Comparison of ENCODE assay signal across 13 cellular contexts in genomic region chr5:143166661-143167420, GRCh38.
DNase-seq lines count a peak whose midpoint lies in the region; ATAC-seq and TF ChIP-seq lines count a peak whose summit lies in the region.
"Had no signal": no experiment of that assay in that cellular context is flagged by ENCODE, and none has a peak within 500 bp of the region (broad histone marks: within the 10 kb centered on the region; RNA-seq: fewer than 3 reads in every experiment).

No MANE protein-coding gene starts in this region.

- DNase-seq in CD8-positive, alpha-beta T cell, result no peak
- no peak for DNase-seq in mammary epithelial cell
- DNase-seq in WERI-Rb-1, result no peak
- no peak for DNase-seq in activated CD8-positive, alpha-beta memory T cell treated with anti-CD3 and anti-CD28 coated beads, Interleukin-2, amount 10 ng/mL, durations not matched to agents 7 days and 5 days
- DNase-seq in HK-2 (ENCODE audit: unreplicated experiment), result no peak
- DNase-seq: DMS 273 treated with DMSO at 0.1 percent for 48 hours, esophagus squamous epithelium, mesendoderm, trophoblast cell had no signal

- no peak overlapping the region for H3K4me3 ChIP-seq in CD8-positive, alpha-beta T cell (ENCODE audit: low read depth, low read length)
- H3K4me3 ChIP-seq in mammary epithelial cell (replicated peaks in 1 of 3; ENCODE audit: insufficient read depth in 1 of 3, low read depth in 2 of 3, low read length in 3 of 3) (no peak overlapping the region), WERI-Rb-1 (ENCODE audit: low read depth, low read length) (no peak overlapping the region)
- H3K4me3 ChIP-seq: esophagus squamous epithelium had no signal

- POLR2A ChIA-PET in CD8-positive, alpha-beta T cell (lab: Charles Lee), result no interaction called here

- ATAC-seq in CD8-positive, alpha-beta T cell, result no peak
- ATAC-seq in GM19452 (IDR thresholded peaks at IDR 0.05; ENCODE audit: unreplicated experiment) (peak; percentile 68), HG03139 (IDR thresholded peaks at IDR 0.05; ENCODE audit: unreplicated experiment) (peak; percentile 61), GM18858 (IDR thresholded peaks at IDR 0.05; ENCODE audit: unreplicated experiment) (no peak)
- no peak for ATAC-seq in activated CD8-positive, alpha-beta memory T cell treated with anti-CD3 and anti-CD28 coated beads, Interleukin-2, amount 10 ng/mL, durations not matched to agents 7 days and 5 days
- ATAC-seq: WTC11 had no signal

- in situ Hi-C loops in mammary epithelial cell (cut with MboI; ENCODE audit: low sequenced_read_pairs in 2 of 2), result no loop called here

- CTCF ChIA-PET in CD8-positive, alpha-beta T cell (lab: Charles Lee), result no interaction called here
- CTCF ChIA-PET in mammary epithelial cell (lab: Charles Lee; ENCODE audit: low non-redundant PET), result interaction anchor here (0.6 kb wide), 1 partner anchor 203 kb away, joined by 6 read pairs; no protein-coding TSS in a partner anchor
- CTCF ChIA-PET in activated CD8-positive, alpha-beta memory T cell treated with anti-CD3 and anti-CD28 coated beads, Interleukin-2, amount 10 ng/mL, durations not matched to agents 7 days and 5 days (lab: Charles Lee), result no interaction called here

- H3K4me1 Mint-ChIP-seq in CD8-positive, alpha-beta T cell (ENCODE audit: low read depth), result no peaks in the 10 kb centered on the region
- H3K4me1 Mint-ChIP-seq in activated CD8-positive, alpha-beta memory T cell treated with anti-CD3 and anti-CD28 coated beads, Interleukin-2, amount 10 ng/mL, durations not matched to agents 7 days and 5 days, result no peaks in the 10 kb centered on the region

- H3K4me1 ChIP-seq in CD8-positive, alpha-beta T cell (ENCODE audit: insufficient read depth, low read length), result no peaks in the 10 kb centered on the region
- H3K4me1 ChIP-seq in mammary epithelial cell (ENCODE audit: insufficient read depth, low read length), result no peaks in the 10 kb centered on the region
- H3K4me1 ChIP-seq: esophagus squamous epithelium had no signal

- intact Hi-C loops in CD8-positive, alpha-beta T cell (cut with DNase I, micrococcal nuclease), result no loop called here
- intact Hi-C loops in mammary epithelial cell (cut with micrococcal nuclease), result no loop called here

- no peak overlapping the region for H3K9ac ChIP-seq in mammary epithelial cell (ENCODE audit: insufficient read depth, low read length)

- no peaks in the 10 kb centered on the region for H3K27me3 ChIP-seq in CD8-positive, alpha-beta T cell (ENCODE audit: insufficient read depth, low read length)
- H3K27me3 ChIP-seq in mammary epithelial cell (ENCODE audit: insufficient read depth, low read length) (no peaks in the 10 kb centered on the region), WERI-Rb-1 (ENCODE audit: insufficient read depth, low read depth, severe bottlenecking) (no peaks in the 10 kb centered on the region)
- H3K27me3 ChIP-seq: esophagus squamous epithelium had no signal

- no peaks in the 10 kb centered on the region for H3K9me3 Mint-ChIP-seq in CD8-positive, alpha-beta T cell
- H3K9me3 Mint-ChIP-seq in activated CD8-positive, alpha-beta memory T cell treated with anti-CD3 and anti-CD28 coated beads, Interleukin-2, amount 10 ng/mL, durations not matched to agents 7 days and 5 days (ENCODE audit: low read depth), result no peaks in the 10 kb centered on the region

- no peaks in the 10 kb centered on the region for H3K9me3 ChIP-seq in CD8-positive, alpha-beta T cell (ENCODE audit: low read length)
- H3K9me3 ChIP-seq in mammary epithelial cell (replicated peaks; ENCODE audit: insufficient read depth, low read length) (no peaks in the 10 kb centered on the region), WERI-Rb-1 (ENCODE audit: severe bottlenecking) (no peaks in the 10 kb centered on the region)
- H3K9me3 ChIP-seq: esophagus squamous epithelium had no signal

- peak overlapping the region; percentile 4 for H3K4me2 ChIP-seq in mammary epithelial cell (ENCODE audit: insufficient read depth, low read depth, low read length)

- no peak overlapping the region for H3K27ac ChIP-seq in CD8-positive, alpha-beta T cell (ENCODE audit: low read depth, low read length)
- H3K27ac ChIP-seq in mammary epithelial cell (ENCODE audit: insufficient read depth, low read depth, low read length) (no peak overlapping the region), WERI-Rb-1 (no peak overlapping the region)
- H3K27ac ChIP-seq: esophagus squamous epithelium had no signal

- TF ChIP-seq CTCF in CD8-positive, alpha-beta T cell (IDR thresholded peaks at IDR 0.05), result no peak
- TF ChIP-seq CTCF in mammary epithelial cell (conservative IDR thresholded peaks at IDR 0.05 in 1 of 2, IDR thresholded peaks at IDR 0.05 in 1 of 2; ENCODE audit: extremely low read depth in 1 of 2, insufficient read depth in 1 of 2, low read depth in 1 of 2, low read length in 2 of 2), result no peak
- no peak for TF ChIP-seq CTCF in WERI-Rb-1 (IDR thresholded peaks at IDR 0.05; ENCODE audit: low read depth, low read length)

- peak overlapping the region; percentile 16 for H3K27ac Mint-ChIP-seq in CD8-positive, alpha-beta T cell
- H3K27ac Mint-ChIP-seq in activated CD8-positive, alpha-beta memory T cell treated with anti-CD3 and anti-CD28 coated beads, Interleukin-2, amount 10 ng/mL, durations not matched to agents 7 days and 5 days, result no peak overlapping the region
- H3K27ac Mint-ChIP-seq: WTC11 had no signal

- peaks cover 46% of the 10 kb centered on the region for H3K36me3 Mint-ChIP-seq in CD8-positive, alpha-beta T cell
- H3K36me3 Mint-ChIP-seq in activated CD8-positive, alpha-beta memory T cell treated with anti-CD3 and anti-CD28 coated beads, Interleukin-2, amount 10 ng/mL, durations not matched to agents 7 days and 5 days, result peaks cover 3% of the 10 kb centered on the region
- H3K36me3 Mint-ChIP-seq: WTC11 had no signal

- no peaks in the 10 kb centered on the region for H3K79me2 ChIP-seq in mammary epithelial cell (ENCODE audit: insufficient read depth, low read length)

- 47% methylated on average over 8 of the region's 8 CpGs for WGBS in mammary epithelial cell (ENCODE audit: low coverage, missing lambda C conversion rate)

- H4K20me1 ChIP-seq in mammary epithelial cell (ENCODE audit: insufficient read depth, low read length), result no peaks in the 10 kb centered on the region

- dilution Hi-C loops in mammary epithelial cell (cut with HindIII; ENCODE audit: low sequenced_read_pairs), result no loop called here

- no peaks in the 10 kb centered on the region for H3K36me3 ChIP-seq in CD8-positive, alpha-beta T cell (ENCODE audit: insufficient read depth, low read length)
- no peaks in the 10 kb centered on the region for H3K36me3 ChIP-seq in mammary epithelial cell (ENCODE audit: insufficient read depth, low read length)
- no peaks in the 10 kb centered on the region for H3K36me3 ChIP-seq in WERI-Rb-1
- H3K36me3 ChIP-seq: esophagus squamous epithelium had no signal

- BruUV-seq in mammary epithelial cell (replicated peaks; lab: Mats Ljungman, UMichigan), result no TSS peak

- H3K4me3 Mint-ChIP-seq in CD8-positive, alpha-beta T cell, result no peak overlapping the region
- H3K4me3 Mint-ChIP-seq in activated CD8-positive, alpha-beta memory T cell treated with anti-CD3 and anti-CD28 coated beads, Interleukin-2, amount 10 ng/mL, durations not matched to agents 7 days and 5 days, result no peak overlapping the region
- H3K4me3 Mint-ChIP-seq: WTC11 had no signal

- H3K27me3 Mint-ChIP-seq in CD8-positive, alpha-beta T cell (ENCODE audit: low read depth), result no peaks in the 10 kb centered on the region
- no peaks in the 10 kb centered on the region for H3K27me3 Mint-ChIP-seq in activated CD8-positive, alpha-beta memory T cell treated with anti-CD3 and anti-CD28 coated beads, Interleukin-2, amount 10 ng/mL, durations not matched to agents 7 days and 5 days

- H2AFZ ChIP-seq in mammary epithelial cell (ENCODE audit: low read depth, low read length), result no peak overlapping the region

Comparison
In these comparisons a context has a peak if more than half of its experiments do, and no peak if none do; other contexts are left out.
1. ATAC-seq: peak in GM19452 (single experiment) and HG03139 (single experiment); none in CD8-positive, alpha-beta T cell (single experiment), GM18858 (single experiment) and activated CD8-positive, alpha-beta memory T cell treated with anti-CD3 and anti-CD28 coated beads, Interleukin-2, amount 10 ng/mL, durations not matched to agents 7 days and 5 days (single experiment).